22 cellular contexts compared by ENCODE assay signal in genomic region chr5:31901807-31902530, GRCh38.
"Had no signal": no experiment of that assay in that cellular context is flagged by ENCODE, and none has a peak within 500 bp of the region (broad histone marks: within the 10 kb centered on the region; RNA-seq: fewer than 3 reads in every experiment).

No MANE protein-coding gene starts in this region.

- FAIRE-seq: keratinocyte had no signal

- H3K4me1 ChIP-seq: breast epithelium, esophagus muscularis mucosa, parathyroid adenoma, sigmoid colon had no signal

- DNase-seq: activated CD4-positive, alpha-beta memory T cell treated with anti-CD3 and anti-CD28 coated beads for 36 hours; activated CD4-positive, alpha-beta T cell treated with anti-CD3 and anti-CD28 coated beads for 4 hours; activated T-cell treated with anti-CD3 and anti-CD28 coated beads for 4 hours; aorta; cerebellar nuclear complex; effector CD8-positive, alpha-beta T cell; foreskin fibroblast; midbrain; sigmoid colon; stimulated activated CD4-positive, alpha-beta T cell treated with anti-CD3 and anti-CD28 coated beads, Interleukin-4, amount 100 ng/mL, for 4 hours had no signal

- H3K4me3 Mint-ChIP-seq: activated CD4-positive, alpha-beta memory T cell treated with anti-CD3 and anti-CD28 coated beads for 36 hours; dendritic cell treated with granulocyte-macrophage colony-stimulating factor and Interleukin-4, amounts not matched to agents 40 ng/mL and 50 ng/mL, for 4 days; nephron; stimulated activated memory B cell treated with anti-CD40 and anti-IgM and Interleukin-4, amounts not matched to agents 10 μg/mL and 1 μg/mL and 100 μg/mL, for 72 hours; T-helper 2 cell treated with Interferon-gamma antibody and Interleukin-4, amounts not matched to agents 5 μg/mL and 100 μg/mL, for 36 hours; WTC11 had no signal

- H3K4me1 Mint-ChIP-seq: stimulated activated memory B cell treated with anti-CD40 and anti-IgM and Interleukin-4, amounts not matched to agents 10 μg/mL and 1 μg/mL and 100 μg/mL, for 72 hours; WTC11 had no signal

- H3K27ac Mint-ChIP-seq: activated CD4-positive, alpha-beta memory T cell treated with anti-CD3 and anti-CD28 coated beads for 36 hours; dendritic cell treated with granulocyte-macrophage colony-stimulating factor and Interleukin-4, amounts not matched to agents 40 ng/mL and 50 ng/mL, for 4 days; nephron; stimulated activated memory B cell treated with anti-CD40 and anti-IgM and Interleukin-4, amounts not matched to agents 10 μg/mL and 1 μg/mL and 100 μg/mL, for 72 hours; T-helper 2 cell treated with Interferon-gamma antibody and Interleukin-4, amounts not matched to agents 5 μg/mL and 100 μg/mL, for 36 hours; WTC11 had no signal

- ATAC-seq: stimulated activated memory B cell treated with anti-CD40 and anti-IgM and Interleukin-4, amounts not matched to agents 10 μg/mL and 1 μg/mL and 100 μg/mL, for 72 hours; WTC11 had no signal

- H3K9ac ChIP-seq: parathyroid adenoma had no signal

- H3K79me2 ChIP-seq: hepatocyte, parathyroid adenoma had no signal

- H3K27me3 Mint-ChIP-seq: activated CD4-positive, alpha-beta memory T cell treated with anti-CD3 and anti-CD28 coated beads for 36 hours; dendritic cell treated with granulocyte-macrophage colony-stimulating factor and Interleukin-4, amounts not matched to agents 40 ng/mL and 50 ng/mL, for 4 days; stimulated activated memory B cell treated with anti-CD40 and anti-IgM and Interleukin-4, amounts not matched to agents 10 μg/mL and 1 μg/mL and 100 μg/mL, for 72 hours had no signal

- H3K4me2 ChIP-seq: hepatocyte had no signal

- H3K9me3 Mint-ChIP-seq: activated CD4-positive, alpha-beta memory T cell treated with anti-CD3 and anti-CD28 coated beads for 36 hours; dendritic cell treated with granulocyte-macrophage colony-stimulating factor and Interleukin-4, amounts not matched to agents 40 ng/mL and 50 ng/mL, for 4 days; stimulated activated memory B cell treated with anti-CD40 and anti-IgM and Interleukin-4, amounts not matched to agents 10 μg/mL and 1 μg/mL and 100 μg/mL, for 72 hours; T-helper 2 cell treated with Interferon-gamma antibody and Interleukin-4, amounts not matched to agents 5 μg/mL and 100 μg/mL, for 36 hours had no signal

- H3K36me3 Mint-ChIP-seq: activated CD4-positive, alpha-beta memory T cell treated with anti-CD3 and anti-CD28 coated beads for 36 hours; stimulated activated memory B cell treated with anti-CD40 and anti-IgM and Interleukin-4, amounts not matched to agents 10 μg/mL and 1 μg/mL and 100 μg/mL, for 72 hours; WTC11 had no signal

- H3K9me3 ChIP-seq: breast epithelium, esophagus muscularis mucosa, sigmoid colon, thoracic aorta had no signal

- H3K27me3 ChIP-seq: breast epithelium, esophagus muscularis mucosa, hepatocyte, sigmoid colon had no signal

- H3K27ac ChIP-seq: breast epithelium, esophagus muscularis mucosa, hepatocyte, parathyroid adenoma, sigmoid colon, thoracic aorta had no signal

- H2AFZ ChIP-seq: hepatocyte, parathyroid adenoma had no signal

- H3K4me3 ChIP-seq: breast epithelium, esophagus muscularis mucosa, hepatocyte, lung, sigmoid colon, thoracic aorta had no signal

- H3K36me3 ChIP-seq: breast epithelium, esophagus muscularis mucosa, sigmoid colon, thoracic aorta had no signal
